In genomic region chr6:41731561-41732086, GRCh38 we compare ENCODE assay signal across 9 cellular contexts. TPM values are rescaled to one million over a fixed set of nuclear protein-coding genes. Genes with fewer than 3 reads are reported as not detected.
DNase-seq lines count a peak whose midpoint lies in the region; FAIRE-seq and TF ChIP-seq lines count a peak whose summit lies in the region.
"Had no signal": no experiment of that assay in that cellular context is flagged by ENCODE, and none has a peak within 500 bp of the region (broad histone marks: within the 10 kb centered on the region; RNA-seq: fewer than 3 reads in every experiment).

No MANE protein-coding gene starts in this region.

- TF ChIP-seq CTCF in OCI-LY1 (IDR thresholded peaks at IDR 0.05; ENCODE audit: low read length), result no peak
- TF ChIP-seq CTCF in keratinocyte (optimal IDR thresholded peaks at IDR 0.05 in 1 of 3, IDR thresholded peaks at IDR 0.05 in 1 of 3, conservative IDR thresholded peaks at IDR 0.05 in 1 of 3; ENCODE audit: extremely low read depth in 1 of 3, insufficient read depth in 2 of 3, low read length in 3 of 3), result no peak

- H3K9me2 ChIP-seq in OCI-LY1 (ENCODE audit: low read depth, low read length), result no peaks in the 10 kb centered on the region

- peak overlapping the region; percentile 4 to 100 (median 96); a peak in 19 of 22 replicates for H3K27ac ChIP-seq in BLaER1 treated with 17β-estradiol and CSF1 and Interleukin-3, amounts not matched to agents 10 nM and 100 nM
- no peak overlapping the region for H3K27ac ChIP-seq in OCI-LY1 (ENCODE audit: low read depth, low read length, poor library complexity, severe bottlenecking)
- H3K27ac ChIP-seq in keratinocyte (ENCODE audit: control insufficient read depth, insufficient read depth, low read length), result no peak overlapping the region

- peaks cover 5 to 68% (median 16%) of the 10 kb centered on the region in 11 experiments; a peak in 15 of 22 replicates for H4K20me1 ChIP-seq in BLaER1 treated with 17β-estradiol and CSF1 and Interleukin-3, amounts not matched to agents 10 nM and 100 nM
- H4K20me1 ChIP-seq in OCI-LY1 (ENCODE audit: insufficient read depth, low read length), result no peaks in the 10 kb centered on the region
- no peaks in the 10 kb centered on the region for H4K20me1 ChIP-seq in keratinocyte (ENCODE audit: control insufficient read depth, extremely low read depth, insufficient read depth, low read length)

- no peaks in the 10 kb centered on the region for H3K79me2 ChIP-seq in OCI-LY1 (ENCODE audit: insufficient read depth, low read length)
- H3K79me2 ChIP-seq in keratinocyte (ENCODE audit: control insufficient read depth, insufficient read depth, low read length), result no peaks in the 10 kb centered on the region

- peak overlapping the region; percentile 96 to 100 (median 99) for H3K4me2 ChIP-seq in BLaER1 treated with 17β-estradiol and CSF1 and Interleukin-3, amounts not matched to agents 10 nM and 100 nM
- H3K4me2 ChIP-seq in OCI-LY1 (ENCODE audit: low read length) (peak overlapping the region; percentile 78), keratinocyte (ENCODE audit: control insufficient read depth, extremely low read depth, insufficient read depth, low read depth, low read length) (peak overlapping the region; percentile 47)

- H3K9me3 ChIP-seq in BLaER1 treated with 17β-estradiol and CSF1 and Interleukin-3, amounts not matched to agents 10 nM and 100 nM (replicated peaks in 1 of 11), result no peaks in the 10 kb centered on the region
- H3K9me3 ChIP-seq in OCI-LY1 (ENCODE audit: low read length), result no peaks in the 10 kb centered on the region
- H3K9me3 ChIP-seq in keratinocyte (ENCODE audit: control insufficient read depth, low read depth, low read length), result no peaks in the 10 kb centered on the region

- H3K4me1 ChIP-seq in BLaER1 treated with 17β-estradiol and CSF1 and Interleukin-3, amounts not matched to agents 10 nM and 100 nM, result peaks cover 76 to 84% (median 80%) of the 10 kb centered on the region in 10 experiments
- peaks cover 66% of the 10 kb centered on the region for H3K4me1 ChIP-seq in OCI-LY1 (ENCODE audit: insufficient read depth, low read length, severe bottlenecking)
- peaks cover 35% of the 10 kb centered on the region for H3K4me1 ChIP-seq in keratinocyte (ENCODE audit: control insufficient read depth, extremely low read depth, insufficient read depth, low read length)

- H3K4me3 ChIP-seq in BLaER1 treated with 17β-estradiol and CSF1 and Interleukin-3, amounts not matched to agents 10 nM and 100 nM, result peak overlapping the region; percentile 77 to 98 (median 90)
- H3K4me3 ChIP-seq in OCI-LY1 (ENCODE audit: low read depth, low read length, poor library complexity, severe bottlenecking), result peak overlapping the region; percentile 28
- H3K4me3 ChIP-seq in keratinocyte (ENCODE audit: control insufficient read depth in 2 of 3, extremely low read depth in 1 of 3, insufficient read depth in 2 of 3, low read depth in 1 of 3, low read length in 3 of 3), result peak overlapping the region in 1 of 3 experiments; percentile 14

- dilution Hi-C loops in keratinocyte (cut with MboI; ENCODE audit: extremely low pct_ligation_motif_present, low sequenced_read_pairs), result no loop called here

- no peaks in the 10 kb centered on the region for H3K27me3 ChIP-seq in BLaER1 treated with 17β-estradiol and CSF1 and Interleukin-3, amounts not matched to agents 10 nM and 100 nM
- H3K27me3 ChIP-seq in OCI-LY1 (ENCODE audit: insufficient read depth, low read length), result no peaks in the 10 kb centered on the region
- H3K27me3 ChIP-seq in keratinocyte (ENCODE audit: control insufficient read depth, extremely low read depth, insufficient read depth, low read length), result no peaks in the 10 kb centered on the region

- no peak for DNase-seq in keratinocyte (ENCODE audit: low read depth, low spot score)
- DNase-seq in NAMALWA (ENCODE audit: low spot score), result no peak
- DNase-seq in urothelium cell line (ENCODE audit: low spot score), result no peak
- no peak for DNase-seq in NCI-H2171 treated with DMSO at 0.1 percent for 48 hours (lab: John Stamatoyannopoulos, UW)
- DNase-seq: kidney glomerular epithelial cell, NCI-H1417, NCI-H526 had no signal

- FAIRE-seq in keratinocyte (lab: Jason Lieb, UNC), result peak; percentile 46
- no peak for FAIRE-seq in urothelium cell line (lab: Jason Lieb, UNC)

- peaks cover 0 to 30% (median 5%) of the 10 kb centered on the region in 11 experiments; a peak in 9 of 22 replicates for H3K36me3 ChIP-seq in BLaER1 treated with 17β-estradiol and CSF1 and Interleukin-3, amounts not matched to agents 10 nM and 100 nM
- H3K36me3 ChIP-seq in OCI-LY1 (ENCODE audit: insufficient read depth, low read length) (no peaks in the 10 kb centered on the region), keratinocyte (ENCODE audit: control insufficient read depth in 2 of 2, extremely low read depth in 1 of 2, insufficient read depth in 2 of 2, low read length in 2 of 2) (no peaks in the 10 kb centered on the region)

- H3K9me1 ChIP-seq in keratinocyte (ENCODE audit: control insufficient read depth, extremely low read depth, insufficient read depth, low read length), result no peaks in the 10 kb centered on the region

- peak overlapping the region; percentile 81 to 99 (median 95); a peak in 21 of 22 replicates for H3K9ac ChIP-seq in BLaER1 treated with 17β-estradiol and CSF1 and Interleukin-3, amounts not matched to agents 10 nM and 100 nM
- H3K9ac ChIP-seq in OCI-LY1 (ENCODE audit: low read length) (no peak overlapping the region; the same call in 1 of the 2 replicates), keratinocyte (ENCODE audit: control insufficient read depth, extremely low read depth, insufficient read depth, low read length) (no peak overlapping the region)

- H3F3A ChIP-seq in OCI-LY1 (ENCODE audit: insufficient read depth, low read length), result no peaks in the 10 kb centered on the region

- H2AFZ ChIP-seq in OCI-LY1 (ENCODE audit: low read length) (no peak overlapping the region), keratinocyte (ENCODE audit: control insufficient read depth, low read length) (no peak overlapping the region)

RNA-seq across cellular contexts. Expression of gene TFEB, which starts 3.8 kb away (rescaled TPM):
- 3.0 to 10.3 TPM (median 4.3 TPM) in 3 replicates for polyA plus RNA-seq in keratinocyte
- 3.4 TPM for polyA plus RNA-seq in keratinocyte (2011; ENCODE audit: low read depth)
- 4.2 and 5.5 TPM in 2 replicates for polyA plus RNA-seq in keratinocyte (2011; cell fraction: cytosol; rRNA removed)
- 7.6 and 8.9 TPM in 2 replicates for polyA plus RNA-seq in keratinocyte (2011; cell fraction: nucleus; rRNA removed)
- 4.4 and 8.7 TPM in 2 replicates for polyA plus RNA-seq in keratinocyte (2012; ENCODE audit: low replicate concordance)
- polyA minus RNA-seq in keratinocyte, result 3.6 to 12.2 TPM (median 8.6 TPM) in 3 replicates
- polyA minus RNA-seq in keratinocyte (2011; cell fraction: cytosol; rRNA and poly(A)+ RNA removed), result 10.2 TPM
- polyA minus RNA-seq in keratinocyte (2011; cell fraction: nucleus; rRNA and poly(A)+ RNA removed), result 6.7 and 9.1 TPM in 2 replicates

RNA-seq across cellular contexts. Expression of gene PGC, which starts 15.6 kb away (rescaled TPM):
- not detected in 3 replicates for polyA plus RNA-seq in keratinocyte
- polyA plus RNA-seq in keratinocyte (2011; ENCODE audit: low read depth), result not detected
- polyA plus RNA-seq in keratinocyte (2011; cell fraction: cytosol; rRNA removed), result not detected in 2 replicates
- not detected in 2 replicates for polyA plus RNA-seq in keratinocyte (2011; cell fraction: nucleus; rRNA removed)
- polyA plus RNA-seq in keratinocyte (2012; ENCODE audit: low replicate concordance), result not detected in 2 replicates
- not detected in 3 replicates for polyA minus RNA-seq in keratinocyte
- not detected for polyA minus RNA-seq in keratinocyte (2011; cell fraction: cytosol; rRNA and poly(A)+ RNA removed)
- not detected in 2 replicates for polyA minus RNA-seq in keratinocyte (2011; cell fraction: nucleus; rRNA and poly(A)+ RNA removed)

RNA-seq across cellular contexts. Expression of gene FRS3, which starts 48.1 kb away (rescaled TPM):
- polyA plus RNA-seq in keratinocyte, result 2.0 to 2.5 TPM (median 2.0 TPM) in 3 replicates
- not detected for polyA plus RNA-seq in keratinocyte (2011; ENCODE audit: low read depth)
- 1.0 and 1.8 TPM in 2 replicates for polyA plus RNA-seq in keratinocyte (2011; cell fraction: cytosol; rRNA removed)
- 3.5 and 5.4 TPM in 2 replicates for polyA plus RNA-seq in keratinocyte (2011; cell fraction: nucleus; rRNA removed)
- polyA plus RNA-seq in keratinocyte (2012; ENCODE audit: low replicate concordance), result 0.73 and 1.6 TPM in 2 replicates
- polyA minus RNA-seq in keratinocyte, result 2.3 to 2.9 TPM (median 2.7 TPM) in 3 replicates
- polyA minus RNA-seq in keratinocyte (2011; cell fraction: cytosol; rRNA and poly(A)+ RNA removed), result 0.96 TPM
- polyA minus RNA-seq in keratinocyte (2011; cell fraction: nucleus; rRNA and poly(A)+ RNA removed), result 0.54 and 0.95 TPM in 2 replicates

RNA-seq across cellular contexts. Expression of gene PRICKLE4, which starts 49.0 kb away (rescaled TPM):
- 0.13 to 0.61 TPM (median 0.32 TPM) in 3 replicates for polyA plus RNA-seq in keratinocyte
- not detected for polyA plus RNA-seq in keratinocyte (2011; ENCODE audit: low read depth)
- 0.13 TPM in 1 of 2 replicates, not detected in the other for polyA plus RNA-seq in keratinocyte (2011; cell fraction: cytosol; rRNA removed)
- 4.9 and 6.8 TPM in 2 replicates for polyA plus RNA-seq in keratinocyte (2011; cell fraction: nucleus; rRNA removed)
- polyA plus RNA-seq in keratinocyte (2012; ENCODE audit: low replicate concordance), result 0.46 TPM in 1 of 2 replicates, not detected in the other
- polyA minus RNA-seq in keratinocyte, result not detected in 3 replicates
- polyA minus RNA-seq in keratinocyte (2011; cell fraction: cytosol; rRNA and poly(A)+ RNA removed), result not detected
- polyA minus RNA-seq in keratinocyte (2011; cell fraction: nucleus; rRNA and poly(A)+ RNA removed), result 1.0 and 1.5 TPM in 2 replicates

RNA-seq across cellular contexts. Expression of gene TOMM6, which starts 55.9 kb away (rescaled TPM):
- 266 to 449 TPM (median 374 TPM) in 3 replicates for polyA plus RNA-seq in keratinocyte
- polyA plus RNA-seq in keratinocyte (2011; ENCODE audit: low read depth), result 41.2 TPM
- 329 and 379 TPM in 2 replicates for polyA plus RNA-seq in keratinocyte (2011; cell fraction: cytosol; rRNA removed)
- polyA plus RNA-seq in keratinocyte (2011; cell fraction: nucleus; rRNA removed), result 135 and 194 TPM in 2 replicates
- polyA plus RNA-seq in keratinocyte (2012; ENCODE audit: low replicate concordance), result 315 and 317 TPM in 2 replicates
- 53.6 to 136 TPM (median 100.0 TPM) in 3 replicates for polyA minus RNA-seq in keratinocyte
- polyA minus RNA-seq in keratinocyte (2011; cell fraction: cytosol; rRNA and poly(A)+ RNA removed), result 82.3 TPM
- polyA minus RNA-seq in keratinocyte (2011; cell fraction: nucleus; rRNA and poly(A)+ RNA removed), result 17.5 and 20.6 TPM in 2 replicates

Comparison
In these comparisons a context has a peak if more than half of its experiments do, and no peak if none do; other contexts are left out.
1. H3K27ac ChIP-seq: peak in BLaER1 treated with 17β-estradiol and CSF1 and Interleukin-3, amounts not matched to agents 10 nM and 100 nM (11 of 11); none in OCI-LY1 (single experiment) and keratinocyte (single experiment).
2. H3K4me2 ChIP-seq: peak in every context shown above with its lines; median percentile 99 in BLaER1 treated with 17β-estradiol and CSF1 and Interleukin-3, amounts not matched to agents 10 nM and 100 nM; 78 in OCI-LY1; 47 in keratinocyte.
3. H3K9ac ChIP-seq: peak in BLaER1 treated with 17β-estradiol and CSF1 and Interleukin-3, amounts not matched to agents 10 nM and 100 nM (11 of 11); none in OCI-LY1 (single experiment) and keratinocyte (single experiment).